6 cellular contexts compared by ENCODE assay signal in the genomic region with DNA sequence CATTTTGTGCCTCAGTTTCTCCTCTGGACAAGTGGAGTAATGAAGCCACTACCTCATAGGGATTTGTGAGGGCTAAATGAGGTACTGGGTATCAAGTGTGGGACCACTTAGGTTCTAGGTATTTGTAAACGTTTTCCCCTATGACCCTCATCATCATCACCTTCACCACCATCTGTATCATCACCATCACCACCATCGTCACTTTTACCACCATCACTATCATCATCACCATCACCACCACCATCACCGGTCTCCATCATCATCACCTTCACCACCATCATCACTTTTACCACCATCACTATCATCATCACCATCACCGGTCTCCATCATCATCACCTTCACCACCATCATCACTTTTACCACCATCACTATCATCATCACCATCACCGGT.
DNase-seq lines count a peak whose midpoint lies in the region; ATAC-seq, FAIRE-seq and TF ChIP-seq lines count a peak whose summit lies in the region.
"Not testable (repeated sequence)": the region's sequence is repeated elsewhere in the genome, so short reads cannot be mapped to it uniquely, and the experiment has no call there.

No MANE protein-coding gene starts in this region.

- intact Hi-C loops in CD8-positive, alpha-beta T cell (cut with DNase I, micrococcal nuclease); IMR-90 (cut with micrococcal nuclease); HepG2 (cut with micrococcal nuclease; ENCODE audit: unreplicated experiment): not testable (repeated sequence)

- not testable (repeated sequence) for H3K23ac ChIP-seq in IMR-90 (ENCODE audit: low read depth, low read length); H1 (ENCODE audit: insufficient read length); trophoblast cell (ENCODE audit: low read length)

- DNase-seq in CD8-positive, alpha-beta T cell; IMR-90; H1 (ENCODE audit: low read depth in 1 of 2, low spot score in 2 of 2); HepG2 (ENCODE audit: low spot score); natural killer cell treated with Interleukin-12 subunit alpha and Interleukin-12 subunit beta and Interleukin-15 and Interleukin-18, amount 100 ng/mL, for 72 hours (ENCODE audit: low spot score); trophoblast cell: not testable (repeated sequence)

- WGBS in IMR-90 (ENCODE audit: extremely low coverage in 2 of 2, insufficient read length in 1 of 2), 2 experiments, result 40% methylated on average over 1 of the region's 5 CpGs; no CpG with 5 or more reads in 1 of the 2 experiments
- WGBS in H1 (ENCODE audit: extremely low coverage in 1 of 2, insufficient coverage in 1 of 2, insufficient read length in 1 of 2, insufficient replicate concordance in 2 of 2, low coverage in 1 of 2, low lambda C conversion rate in 2 of 2, missing lambda C conversion rate in 1 of 2), 2 experiments, result 77% methylated on average over 4 of the region's 5 CpGs; no CpG with 5 or more reads in 1 of the 2 experiments
- WGBS in HepG2 (ENCODE audit: low lambda C conversion rate), result 75% methylated on average over 5 of the region's 5 CpGs
- no CpG with 5 or more reads among the region's 5 CpGs for WGBS in trophoblast cell (ENCODE audit: extremely low coverage, insufficient coverage, insufficient read length)

- H3K18ac ChIP-seq in IMR-90 (ENCODE audit: low read depth, low read length); H1 (ENCODE audit: extremely low read depth, low read length); trophoblast cell (ENCODE audit: low read length): not testable (repeated sequence)

- not testable (repeated sequence) for H3K79me2 ChIP-seq in H1 (ENCODE audit: control insufficient read depth in 1 of 2, insufficient read depth in 2 of 2, low read length in 2 of 2); HepG2 (ENCODE audit: insufficient read depth, low read length)
- peaks cover 13% of the 10 kb centered on the region for H3K79me2 ChIP-seq in trophoblast cell (ENCODE audit: control insufficient read depth, insufficient read depth, low read length, poor library complexity)

- not testable (repeated sequence) for H3K4me1 ChIP-seq in CD8-positive, alpha-beta T cell (ENCODE audit: insufficient read depth, low read length)
- peaks cover 29% of the 10 kb centered on the region for H3K4me1 ChIP-seq in IMR-90 (ENCODE audit: control insufficient read depth, insufficient read depth, low read length)
- peaks cover 2 to 31% (median 23%) of the 10 kb centered on the region in 4 experiments for H3K4me1 ChIP-seq in H1 (replicated peaks in 1 of 4; ENCODE audit: control insufficient read depth in 3 of 4, insufficient read depth in 4 of 4, low read length in 3 of 4)
- peaks cover 76% of the 10 kb centered on the region for H3K4me1 ChIP-seq in HepG2 (ENCODE audit: insufficient read depth, low read length)
- H3K4me1 ChIP-seq in trophoblast cell (ENCODE audit: control insufficient read depth in 1 of 2, insufficient read depth in 2 of 2, low read length in 2 of 2), result peaks cover 49 to 53% of the 10 kb centered on the region in 2 experiments

- H3K9ac ChIP-seq in IMR-90 (ENCODE audit: low read depth, low read length); H1 (replicated peaks in 1 of 4; ENCODE audit: extremely low read depth in 1 of 4, low read depth in 3 of 4, low read length in 3 of 4); HepG2 (ENCODE audit: insufficient read depth, low read depth, low read length); trophoblast cell (ENCODE audit: low read length): not testable (repeated sequence)

- not testable (repeated sequence) for TF ChIP-seq EP300 in H1 (IDR thresholded peaks at IDR 0.05; ENCODE audit: borderline replicate concordance in 1 of 2, low read depth in 2 of 2, low read length in 2 of 2); HepG2 (IDR thresholded peaks at IDR 0.05; ENCODE audit: low read depth in 2 of 2, low read length in 2 of 2); HepG2 (CRISPR knock-in tag; IDR thresholded peaks at IDR 0.05; ENCODE audit: borderline replicate concordance)

- peaks cover 15% of the 10 kb centered on the region for H3K9me1 ChIP-seq in IMR-90 (ENCODE audit: insufficient read depth, low read length)

- H3K23me2 ChIP-seq in H1 (ENCODE audit: low read depth, low read length), result peaks cover 13% of the 10 kb centered on the region

- not testable (repeated sequence) for H2BK15ac ChIP-seq in IMR-90 (ENCODE audit: low read depth, low read length); H1 (ENCODE audit: low read length)

- not testable (repeated sequence) for H3K4me3 Mint-ChIP-seq in CD8-positive, alpha-beta T cell
- peak overlapping the region; percentile 66 for H3K4me3 Mint-ChIP-seq in natural killer cell treated with Interleukin-12 subunit alpha and Interleukin-12 subunit beta and Interleukin-15 and Interleukin-18, amount 100 ng/mL, for 72 hours

- not testable (repeated sequence) for H3K56ac ChIP-seq in IMR-90 (ENCODE audit: extremely low read depth, insufficient read depth, low read length)
- H3K56ac ChIP-seq in H1 (replicated peaks; ENCODE audit: insufficient read length, low read depth, low read length), result peak overlapping the region; percentile 86

- H3K9me3 Mint-ChIP-seq in CD8-positive, alpha-beta T cell; natural killer cell treated with Interleukin-12 subunit alpha and Interleukin-12 subunit beta and Interleukin-15 and Interleukin-18, amount 100 ng/mL, for 72 hours: not testable (repeated sequence)

- not testable (repeated sequence) for H3K27me3 ChIP-seq in CD8-positive, alpha-beta T cell (ENCODE audit: insufficient read depth, low read length); IMR-90 (ENCODE audit: control insufficient read depth, insufficient read depth, low read length); H1 (replicated peaks in 1 of 4; ENCODE audit: control insufficient read depth in 3 of 4, extremely low read depth in 1 of 4, insufficient read depth in 3 of 4, low read length in 3 of 4); HepG2 (ENCODE audit: control insufficient read depth in 1 of 2, insufficient read depth in 2 of 2, low read length in 2 of 2); trophoblast cell (ENCODE audit: insufficient read depth, low read length)

- ATAC-seq in CD8-positive, alpha-beta T cell, result peak; percentile 38
- not testable (repeated sequence) for ATAC-seq in IMR-90 (ENCODE audit: low read depth); HepG2
- peak in 1 of 2 donors; percentile 58 for ATAC-seq in natural killer cell treated with Interleukin-12 subunit alpha and Interleukin-12 subunit beta and Interleukin-15 and Interleukin-18, amount 100 ng/mL, for 72 hours

- H3K27me3 Mint-ChIP-seq in CD8-positive, alpha-beta T cell (ENCODE audit: low read depth); natural killer cell treated with Interleukin-12 subunit alpha and Interleukin-12 subunit beta and Interleukin-15 and Interleukin-18, amount 100 ng/mL, for 72 hours: not testable (repeated sequence)

- H2BK20ac ChIP-seq in IMR-90 (ENCODE audit: low read depth, low read length); H1 (ENCODE audit: low read length): not testable (repeated sequence)

- H3K9me3 ChIP-seq in CD8-positive, alpha-beta T cell (ENCODE audit: low read length); IMR-90 (ENCODE audit: control insufficient read depth, insufficient read depth, low read length); H1 (ENCODE audit: insufficient read depth in 2 of 2, low read depth in 1 of 2, low read length in 1 of 2); HepG2 (ENCODE audit: low read length); trophoblast cell (ENCODE audit: insufficient read depth, low read depth, low read length): not testable (repeated sequence)

- not testable (repeated sequence) for H3K4me1 Mint-ChIP-seq in CD8-positive, alpha-beta T cell (ENCODE audit: low read depth)
- peaks cover 17 to 20% of the 10 kb centered on the region in 2 donors for H3K4me1 Mint-ChIP-seq in natural killer cell treated with Interleukin-12 subunit alpha and Interleukin-12 subunit beta and Interleukin-15 and Interleukin-18, amount 100 ng/mL, for 72 hours (ENCODE audit: low read depth in 2 of 2)

- H4K8ac ChIP-seq in IMR-90 (ENCODE audit: low read depth in 2 of 2, low read length in 2 of 2); H1 (ENCODE audit: extremely low read depth, insufficient read depth, low read length); trophoblast cell (ENCODE audit: low read depth, low read length): not testable (repeated sequence)

- POLR2A ChIA-PET in CD8-positive, alpha-beta T cell (lab: Charles Lee); IMR-90 (lab: Charles Lee; ENCODE audit: unreplicated experiment); H1 (lab: Charles Lee; ENCODE audit: partially characterized antibody): not testable (repeated sequence)
- POLR2A ChIA-PET in HepG2 (lab: Yijun Ruan, JAX), result interaction anchor here (0.8 kb wide), 1 partner anchor 359 kb away, joined by 3 read pairs; no protein-coding TSS in a partner anchor

- BruUV-seq in IMR-90 (replicated peaks; lab: Mats Ljungman, UMichigan); HepG2 (replicated peaks; lab: Mats Ljungman, UMichigan): not testable (repeated sequence)

- not testable (repeated sequence) for TF ChIP-seq POLR2A in IMR-90 (IDR thresholded peaks at IDR 0.05; ENCODE audit: low read depth, low read length); H1 (IDR thresholded peaks at IDR 0.05; ENCODE audit: control extremely low read depth in 1 of 2, low read depth in 2 of 2, low read length in 2 of 2); HepG2 (IDR thresholded peaks at IDR 0.05; ENCODE audit: insufficient read depth in 1 of 2, low read depth in 2 of 2, low read length in 2 of 2)

- not testable (repeated sequence) for H4K91ac ChIP-seq in IMR-90 (ENCODE audit: insufficient read depth, low read depth, low read length); H1 (replicated peaks; ENCODE audit: insufficient read length, low read length); trophoblast cell (ENCODE audit: low read depth, low read length)

- H3K4ac ChIP-seq in IMR-90 (ENCODE audit: low read depth, low read length); H1 (replicated peaks; ENCODE audit: insufficient read length, low read depth, low read length); trophoblast cell (ENCODE audit: low read depth, low read length): not testable (repeated sequence)

- H2AK9ac ChIP-seq in IMR-90 (replicated peaks; ENCODE audit: low read depth, low read length, poor library complexity), result not testable (repeated sequence)

- peak overlapping the region; percentile 26 for H2BK5ac ChIP-seq in IMR-90 (ENCODE audit: low read depth, low read length, poor library complexity, severe bottlenecking)
- H2BK5ac ChIP-seq in H1 (ENCODE audit: low read depth, low read length); trophoblast cell (ENCODE audit: low read depth, low read length, poor library complexity): not testable (repeated sequence)

- TF ChIP-seq RAD21 in IMR-90 (IDR thresholded peaks at IDR 0.05; ENCODE audit: low read length); H1 (IDR thresholded peaks at IDR 0.05 in 1 of 2, conservative IDR thresholded peaks at IDR 0.05 in 1 of 2; ENCODE audit: low read depth in 2 of 2, low read length in 2 of 2); HepG2 (CRISPR knock-in tag; IDR thresholded peaks at IDR 0.05): not testable (repeated sequence)

- not testable (repeated sequence) for H4K5ac ChIP-seq in IMR-90 (ENCODE audit: low read depth, low read length); H1 (ENCODE audit: insufficient read length, low read depth, low read length)

- H2AK5ac ChIP-seq in IMR-90 (ENCODE audit: low read depth, low read length); H1 (ENCODE audit: low read depth, low read length): not testable (repeated sequence)
- H2AK5ac ChIP-seq in trophoblast cell (ENCODE audit: low read length), result peak overlapping the region; percentile 55

- H3K4me2 ChIP-seq in IMR-90 (ENCODE audit: low read depth, low read length); H1 (ENCODE audit: insufficient read depth in 1 of 2, low read depth in 2 of 2, low read length in 2 of 2); HepG2 (ENCODE audit: low read depth, low read length); trophoblast cell (ENCODE audit: low read length): not testable (repeated sequence)

- H3K27ac Mint-ChIP-seq in CD8-positive, alpha-beta T cell, result peak overlapping the region; percentile 64
- peak overlapping the region; percentile 47 to 91 for H3K27ac Mint-ChIP-seq in natural killer cell treated with Interleukin-12 subunit alpha and Interleukin-12 subunit beta and Interleukin-15 and Interleukin-18, amount 100 ng/mL, for 72 hours

- FAIRE-seq in H1 (lab: Jason Lieb, UNC); HepG2 (lab: Jason Lieb, UNC): not testable (repeated sequence)

- H3K27ac ChIP-seq in CD8-positive, alpha-beta T cell (ENCODE audit: low read depth, low read length), result peak overlapping the region; percentile 56
- H3K27ac ChIP-seq in IMR-90 (ENCODE audit: insufficient read depth, low read length); H1 (ENCODE audit: low read depth, low read length); HepG2 (ENCODE audit: extremely low read length, insufficient read depth, low read length); trophoblast cell (ENCODE audit: low read depth, low read length): not testable (repeated sequence)

- H3K36me3 Mint-ChIP-seq in CD8-positive, alpha-beta T cell, result not testable (repeated sequence)
- peaks cover 11% of the 10 kb centered on the region for H3K36me3 Mint-ChIP-seq in natural killer cell treated with Interleukin-12 subunit alpha and Interleukin-12 subunit beta and Interleukin-15 and Interleukin-18, amount 100 ng/mL, for 72 hours

- H3K36me3 ChIP-seq in CD8-positive, alpha-beta T cell (ENCODE audit: insufficient read depth, low read length); IMR-90 (ENCODE audit: control insufficient read depth, insufficient read depth, low read length); H1 (ENCODE audit: control insufficient read depth in 2 of 4, insufficient read depth in 4 of 4, low read length in 3 of 4); HepG2 (replicated peaks in 1 of 2; ENCODE audit: control insufficient read depth in 1 of 2, insufficient read depth in 2 of 2, low read length in 2 of 2); trophoblast cell (ENCODE audit: control insufficient read depth in 1 of 2, insufficient read depth in 2 of 2, low read length in 2 of 2): not testable (repeated sequence)

- H2BK12ac ChIP-seq in H1 (ENCODE audit: low read depth, low read length); trophoblast cell (ENCODE audit: low read length): not testable (repeated sequence)

- not testable (repeated sequence) for H2AFZ ChIP-seq in IMR-90 (replicated peaks; ENCODE audit: low read length, poor library complexity); H1 (ENCODE audit: low read length); HepG2 (ENCODE audit: low read length); trophoblast cell (ENCODE audit: insufficient read depth, low read length, poor library complexity)

- dilution Hi-C loops in IMR-90 (cut with HindIII; ENCODE audit: low sequenced_read_pairs, unreplicated experiment), result not testable (repeated sequence)

- H4K20me1 ChIP-seq in IMR-90 (ENCODE audit: insufficient read depth, low read length), result peaks cover 23% of the 10 kb centered on the region
- not testable (repeated sequence) for H4K20me1 ChIP-seq in H1 (replicated peaks in 1 of 2; ENCODE audit: control insufficient read depth in 1 of 2, insufficient read depth in 2 of 2, low read length in 2 of 2); HepG2 (ENCODE audit: insufficient read depth, low read length)

- not testable (repeated sequence) for H2BK120ac ChIP-seq in IMR-90 (ENCODE audit: low read depth, low read length); H1 (replicated peaks; ENCODE audit: low read depth, low read length); trophoblast cell (ENCODE audit: insufficient read depth, low read length, poor library complexity)

- not testable (repeated sequence) for H3K14ac ChIP-seq in IMR-90 (replicated peaks; ENCODE audit: low read depth, low read length); H1 (ENCODE audit: insufficient read length); trophoblast cell (ENCODE audit: low read length)

- not testable (repeated sequence) for H4K12ac ChIP-seq in trophoblast cell (ENCODE audit: low read depth, low read length)

- CTCF ChIA-PET in CD8-positive, alpha-beta T cell (lab: Charles Lee); IMR-90 (lab: Yijun Ruan, JAX); H1 (lab: Charles Lee; ENCODE audit: partially characterized antibody); HepG2 (lab: Yijun Ruan, JAX; ENCODE audit: low intra/inter-chr PET ratio, low total read pairs): not testable (repeated sequence)

- TF ChIP-seq CTCF in CD8-positive, alpha-beta T cell (IDR thresholded peaks at IDR 0.05); IMR-90 (conservative IDR thresholded peaks at IDR 0.05; ENCODE audit: low read depth, low read length); H1 (IDR thresholded peaks at IDR 0.05; ENCODE audit: control extremely low read depth in 1 of 3, insufficient read depth in 1 of 3, low read depth in 1 of 3, low read length in 3 of 3); HepG2 (CRISPR knock-in tag; IDR thresholded peaks at IDR 0.05): not testable (repeated sequence)

- in situ Hi-C loops in IMR-90 (cut with MboI; ENCODE audit: low sequenced_read_pairs), result not testable (repeated sequence)
- in situ Hi-C loops in HepG2 (cut with HindIII; ENCODE audit: extremely low pct_ligation_motif_present, low pct_unique_long_range_greater_than_20kb), result loop anchor here (5.0 kb wide), 1 partner anchor 33 kb away; no protein-coding TSS in a partner anchor

- H3K79me1 ChIP-seq in IMR-90 (ENCODE audit: low read depth in 1 of 2, low read length in 2 of 2) (peaks cover 11 to 47% of the 10 kb centered on the region in 2 experiments), trophoblast cell (ENCODE audit: low read length) (peaks cover 51% of the 10 kb centered on the region)
- H3K79me1 ChIP-seq in H1 (ENCODE audit: low read depth, low read length), result not testable (repeated sequence)

- not testable (repeated sequence) for H3K4me3 ChIP-seq in CD8-positive, alpha-beta T cell (ENCODE audit: low read depth, low read length); IMR-90 (ENCODE audit: insufficient read depth, low read depth, low read length); H1 (ENCODE audit: extremely low read depth in 1 of 4, insufficient read depth in 2 of 4, low read depth in 3 of 4, low read length in 4 of 4); HepG2 (replicated peaks in 1 of 3; ENCODE audit: insufficient read depth in 1 of 3, low read depth in 2 of 3, low read length in 3 of 3); trophoblast cell (ENCODE audit: low read depth, low read length)
